31 cellular contexts compared by ENCODE assay signal in genomic region chr4:13856387-13856786, GRCh38.
"Had no signal": no experiment of that assay in that cellular context is flagged by ENCODE, and none has a peak within 500 bp of the region (broad histone marks: within the 10 kb centered on the region; RNA-seq: fewer than 3 reads in every experiment).

No MANE protein-coding gene starts in this region.

- H3K4me1 ChIP-seq: foreskin keratinocyte, gastroesophageal sphincter had no signal

- H3K27ac ChIP-seq: brain microvascular endothelial cell, esophagus muscularis mucosa, foreskin keratinocyte, gastroesophageal sphincter, WERI-Rb-1 had no signal

- H3K9me3 ChIP-seq: esophagus muscularis mucosa, gastroesophageal sphincter had no signal

- H3K27me3 ChIP-seq: brain microvascular endothelial cell, esophagus muscularis mucosa, gastroesophageal sphincter had no signal

- H3K4me3 ChIP-seq: esophagus muscularis mucosa, gastroesophageal sphincter had no signal

- DNase-seq: activated B cell treated with CpG ODN at 0.5 μM for 24 hours; activated CD4-positive, alpha-beta T cell treated with anti-CD3 and anti-CD28 coated beads for 48 hours; activated CD4-positive, alpha-beta T cell treated with anti-CD3 and anti-CD28 coated beads, Interleukin-2, amount 50 U/mL, for 1 hour; activated CD4-positive, alpha-beta T cell treated with anti-CD3 and anti-CD28 coated beads, Interleukin-2, amount 50 U/mL, for 48 hours; activated CD8-positive, alpha-beta memory T cell treated with anti-CD3 and anti-CD28 coated beads for 24 hours; activated CD8-positive, alpha-beta T cell treated with anti-CD3 and anti-CD28 coated beads for 36 hours; activated effector memory CD4-positive, alpha-beta T cell treated with Interleukin-2 at 50 U/mL for 16 hours; activated gamma-delta T cell treated with Interleukin-2 at 50 U/mL for 16 hours; activated naive CD4-positive, alpha-beta T cell treated with anti-CD3 and anti-CD28 coated beads, Interleukin-2, amount 50 U/mL, for 16 hours; activated naive CD4-positive, alpha-beta T cell treated with Interleukin-2 at 50 U/mL for 16 hours; activated T-cell treated with anti-CD3 and anti-CD28 coated beads, Interleukin-2, amount 50 U/mL, for 4 hours; amniotic stem cell; anterior cingulate cortex; brain microvascular endothelial cell; cortex of kidney; dermis blood vessel endothelial cell; effector CD4-positive, alpha-beta T cell; effector memory CD8-positive, alpha-beta T cell; erythroblast; foreskin keratinocyte; T-helper 1 cell; T-helper 17 cell; T1000; WERI-Rb-1 had no signal

- ATAC-seq: activated CD4-positive, CD25-positive, alpha-beta regulatory T cell treated with anti-CD3 and anti-CD28 coated beads, Interleukin-2, amount 50 U/mL, for 24 hours; activated CD8-positive, alpha-beta T cell treated with anti-CD3 and anti-CD28 coated beads for 36 hours; activated T-cell treated with anti-CD3 and anti-CD28 coated beads, Interleukin-2, amount 50 U/mL, for 4 hours; activated T-helper 17 cell treated with anti-CD3 and anti-CD28 coated beads, Interleukin-2, amount 50 U/mL, for 72 hours; effector memory CD8-positive, alpha-beta T cell; foreskin keratinocyte; gastroesophageal sphincter; T-helper 17 cell had no signal

- H3K36me3 ChIP-seq: brain microvascular endothelial cell, esophagus muscularis mucosa, gastroesophageal sphincter, WERI-Rb-1 had no signal

- FAIRE-seq: astrocyte, bronchial epithelial cell, colon had no signal
